ENCODE assay signal across 11 cellular contexts in the genomic region with DNA sequence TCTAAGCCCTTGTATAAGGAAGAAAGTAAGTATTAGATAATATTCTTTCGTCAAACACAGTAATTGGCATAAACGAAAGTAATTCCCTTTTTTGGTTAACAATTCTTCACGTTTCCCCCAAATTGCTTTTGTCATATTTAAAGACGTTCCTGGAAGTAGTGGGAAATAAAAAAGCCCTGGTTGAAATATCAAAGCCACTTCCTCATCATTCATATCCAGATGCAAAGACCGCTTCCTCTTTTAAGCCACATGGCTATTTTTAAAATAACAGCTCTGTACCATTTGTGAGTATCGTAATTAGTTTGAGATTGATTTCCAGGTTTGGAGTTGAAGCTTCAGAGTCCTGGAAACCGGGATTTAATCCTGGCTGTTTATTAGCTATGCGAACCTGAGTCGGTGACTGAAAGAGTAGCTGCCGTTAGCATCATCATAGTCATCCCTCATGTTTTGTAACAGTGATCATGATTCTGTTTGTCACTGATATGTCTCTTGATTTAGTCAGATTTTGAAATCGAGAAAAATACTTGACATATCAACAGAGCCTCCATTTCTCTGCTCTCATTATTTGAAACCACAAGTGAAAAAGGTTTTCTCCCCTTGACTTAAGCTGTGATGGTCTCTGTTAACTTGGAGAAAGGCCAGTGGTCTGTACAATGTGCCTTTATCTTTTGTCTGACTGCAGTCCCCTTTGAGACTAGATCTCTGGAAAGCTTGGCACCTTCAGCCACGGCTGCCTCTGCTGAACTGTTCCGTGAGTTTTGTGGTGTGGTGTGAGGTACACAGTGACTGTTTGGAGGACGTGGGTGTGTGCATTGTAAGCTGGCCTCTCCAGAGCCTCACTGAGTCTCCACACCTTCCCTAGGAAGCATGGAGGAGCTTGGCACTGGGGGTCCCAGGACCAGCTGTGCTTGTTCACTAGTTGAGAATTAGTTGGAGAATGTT. TPM values are rescaled to one million over a fixed set of nuclear protein-coding genes. Genes with fewer than 3 reads are reported as not detected.
DNase-seq lines count a peak whose midpoint lies in the region; ATAC-seq and TF ChIP-seq lines count a peak whose summit lies in the region.
"Had no signal": no experiment of that assay in that cellular context is flagged by ENCODE, and none has a peak within 500 bp of the region (broad histone marks: within the 10 kb centered on the region; RNA-seq: fewer than 3 reads in every experiment).

No MANE protein-coding gene starts in this region.

- intact Hi-C loops in activated T-helper 1 cell treated with anti-CD3 and anti-CD28 coated beads, Interleukin-12 subunit alpha, Interleukin-12 subunit beta, Interleukin-2, Interleukin-4 antibody, amounts not matched to agents 30 ng/mL and 10 ng/mL and 1 ng/mL, durations not matched to agents 14 hours and 24 hours and 36 hours (cut with micrococcal nuclease): no loop called here
- intact Hi-C loops in left lung (cut with DNase I): no loop called here

- DNase-seq in Ammon's horn (ENCODE audit: low spot score): peak; percentile 35
- DNase-seq in KG1 (lab: John Stamatoyannopoulos, UW): peak; percentile 33
- no peak for DNase-seq in activated T-helper 1 cell treated with anti-CD3 and anti-CD28 coated beads, Interleukin-12 subunit alpha, Interleukin-12 subunit beta, Interleukin-2, Interleukin-4 antibody, amounts not matched to agents 30 ng/mL and 10 ng/mL and 1 ng/mL, durations not matched to agents 14 hours and 24 hours and 36 hours (ENCODE audit: low spot score)
- DNase-seq in left lung: no peak
- no peak for DNase-seq in HT-29 (ENCODE audit: low spot score)
- DNase-seq in NCI-H510A treated with DMSO at 0.1 percent for 48 hours (lab: John Stamatoyannopoulos, UW): no peak
- DNase-seq: activated CD8-positive, alpha-beta memory T cell treated with anti-CD3 and anti-CD28 coated beads, Interleukin-2, amount 50 U/mL, for 4 hours; midbrain had no signal

- peaks cover 32% of the 10 kb centered on the region for H3K4me1 Mint-ChIP-seq in activated T-helper 1 cell treated with anti-CD3 and anti-CD28 coated beads, Interleukin-12 subunit alpha, Interleukin-12 subunit beta, Interleukin-2, Interleukin-4 antibody, amounts not matched to agents 30 ng/mL and 10 ng/mL and 1 ng/mL, durations not matched to agents 14 hours and 24 hours and 36 hours (ENCODE audit: low read depth)

- H3K9me3 ChIP-seq in left lung: no peaks in the 10 kb centered on the region

- H3K27me3 ChIP-seq in left lung: no peaks in the 10 kb centered on the region

- no peak overlapping the region for H3K27ac ChIP-seq in left lung

- H3K27ac Mint-ChIP-seq in activated T-helper 1 cell treated with anti-CD3 and anti-CD28 coated beads, Interleukin-12 subunit alpha, Interleukin-12 subunit beta, Interleukin-2, Interleukin-4 antibody, amounts not matched to agents 30 ng/mL and 10 ng/mL and 1 ng/mL, durations not matched to agents 14 hours and 24 hours and 36 hours: peak overlapping the region; percentile 42

- peaks cover 64% of the 10 kb centered on the region for H3K36me3 Mint-ChIP-seq in activated T-helper 1 cell treated with anti-CD3 and anti-CD28 coated beads, Interleukin-12 subunit alpha, Interleukin-12 subunit beta, Interleukin-2, Interleukin-4 antibody, amounts not matched to agents 30 ng/mL and 10 ng/mL and 1 ng/mL, durations not matched to agents 14 hours and 24 hours and 36 hours (ENCODE audit: low read depth)

- H3K36me3 ChIP-seq in left lung: peaks cover 4 to 76% of the 10 kb centered on the region in 2 donors

- peaks cover 0 to 18% of the 10 kb centered on the region in 2 donors for H3K4me1 ChIP-seq in left lung

- no peaks in the 10 kb centered on the region for H3K9me3 Mint-ChIP-seq in activated T-helper 1 cell treated with anti-CD3 and anti-CD28 coated beads, Interleukin-12 subunit alpha, Interleukin-12 subunit beta, Interleukin-2, Interleukin-4 antibody, amounts not matched to agents 30 ng/mL and 10 ng/mL and 1 ng/mL, durations not matched to agents 14 hours and 24 hours and 36 hours

- no peaks in the 10 kb centered on the region for H3K27me3 Mint-ChIP-seq in activated T-helper 1 cell treated with anti-CD3 and anti-CD28 coated beads, Interleukin-12 subunit alpha, Interleukin-12 subunit beta, Interleukin-2, Interleukin-4 antibody, amounts not matched to agents 30 ng/mL and 10 ng/mL and 1 ng/mL, durations not matched to agents 14 hours and 24 hours and 36 hours (ENCODE audit: insufficient read depth)

- no peak overlapping the region for H3K4me3 ChIP-seq in left lung

- H3K4me3 Mint-ChIP-seq in activated T-helper 1 cell treated with anti-CD3 and anti-CD28 coated beads, Interleukin-12 subunit alpha, Interleukin-12 subunit beta, Interleukin-2, Interleukin-4 antibody, amounts not matched to agents 30 ng/mL and 10 ng/mL and 1 ng/mL, durations not matched to agents 14 hours and 24 hours and 36 hours: no peak overlapping the region

- ATAC-seq in left lung (peak; percentile 16), GM19328 (IDR thresholded peaks at IDR 0.05; ENCODE audit: unreplicated experiment) (no peak), GM18873 (IDR thresholded peaks at IDR 0.05; ENCODE audit: low FRiP score, unreplicated experiment) (no peak)
- ATAC-seq: SK-N-SH treated with all-trans-retinoic acid at 6 μM for 48 hours had no signal

- no peak for TF ChIP-seq CTCF in left lung (IDR thresholded peaks at IDR 0.05)

RNA-seq across cellular contexts. Expression of gene OPTN, which starts 18.1 kb away (rescaled TPM):
- total RNA-seq in activated T-helper 1 cell treated with anti-CD3 and anti-CD28 coated beads, Interleukin-12 subunit alpha, Interleukin-12 subunit beta, Interleukin-2, Interleukin-4 antibody, amounts not matched to agents 30 ng/mL and 10 ng/mL and 1 ng/mL, durations not matched to agents 14 hours and 24 hours and 36 hours: 52.6 and 54.1 TPM in 2 replicates
- 10 to 100 TPM; 45.8 to 51.3 TPM for total RNA-seq in left lung
- total RNA-seq in HT-29 (2014; rRNA removed; shearing (Covaris generic)): 20.3 and 21.2 TPM in 2 replicates

RNA-seq across cellular contexts. Expression of gene MCM10, which starts 43.2 kb away (rescaled TPM):
- 104 and 106 TPM in 2 replicates for total RNA-seq in activated T-helper 1 cell treated with anti-CD3 and anti-CD28 coated beads, Interleukin-12 subunit alpha, Interleukin-12 subunit beta, Interleukin-2, Interleukin-4 antibody, amounts not matched to agents 30 ng/mL and 10 ng/mL and 1 ng/mL, durations not matched to agents 14 hours and 24 hours and 36 hours
- total RNA-seq in left lung: 1 to 10 TPM; 4.2 to 9.1 TPM
- total RNA-seq in HT-29 (2014; rRNA removed; shearing (Covaris generic)): 14.5 and 20.1 TPM in 2 replicates

Comparison
In these comparisons a context has a peak if more than half of its experiments do, and no peak if none do; other contexts are left out.
1. DNase-seq: peak in Ammon's horn (single experiment) and KG1 (single experiment); none in activated T-helper 1 cell treated with anti-CD3 and anti-CD28 coated beads, Interleukin-12 subunit alpha, Interleukin-12 subunit beta, Interleukin-2, Interleukin-4 antibody, amounts not matched to agents 30 ng/mL and 10 ng/mL and 1 ng/mL, durations not matched to agents 14 hours and 24 hours and 36 hours (single experiment), left lung (0 of 2), HT-29 (single experiment) and NCI-H510A treated with DMSO at 0.1 percent for 48 hours (single experiment).